Comparison of ENCODE assay signal across 1 cellular context in the genomic region with DNA sequence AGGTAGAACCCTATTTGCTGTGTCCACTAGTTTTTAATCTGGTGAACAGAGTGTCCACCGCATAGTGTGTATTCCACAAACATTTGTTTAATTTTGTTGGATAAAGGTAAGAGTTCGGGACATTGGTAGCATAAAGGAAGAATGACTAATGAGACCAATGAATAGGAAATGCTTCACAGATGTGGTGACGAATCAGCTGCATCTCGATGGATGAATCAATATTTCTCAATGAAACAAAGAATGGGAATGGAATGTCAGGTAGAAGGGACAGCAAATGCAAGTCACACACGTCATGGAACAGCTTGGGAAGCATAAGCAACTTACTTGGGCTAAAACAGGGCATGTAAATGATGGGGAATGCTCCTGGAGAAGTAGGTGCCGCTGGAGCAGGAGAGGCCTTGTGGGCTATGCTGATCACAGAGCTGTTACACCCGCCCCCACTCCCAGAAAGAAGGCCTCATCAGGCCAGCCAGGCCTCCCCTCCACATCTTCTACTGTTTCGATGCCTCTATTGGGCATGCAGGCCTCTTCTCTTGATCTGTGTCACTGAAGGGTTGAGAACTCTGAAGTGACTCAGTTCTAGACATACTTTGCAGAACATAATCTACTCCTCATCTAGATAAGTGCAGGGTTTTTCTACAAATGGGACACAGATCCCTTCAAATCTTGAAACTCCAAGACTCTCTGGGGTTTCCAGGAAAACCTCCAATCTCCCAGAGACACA.
TF ChIP-seq lines count a peak whose summit lies in the region.

No MANE protein-coding gene starts in this region.

TF ChIP-seq in HepG2, 621 proteins besides CTCF, POLR2A, EP300 and RAD21 (continued from another document):
- TF ChIP-seq, protein P1, sequence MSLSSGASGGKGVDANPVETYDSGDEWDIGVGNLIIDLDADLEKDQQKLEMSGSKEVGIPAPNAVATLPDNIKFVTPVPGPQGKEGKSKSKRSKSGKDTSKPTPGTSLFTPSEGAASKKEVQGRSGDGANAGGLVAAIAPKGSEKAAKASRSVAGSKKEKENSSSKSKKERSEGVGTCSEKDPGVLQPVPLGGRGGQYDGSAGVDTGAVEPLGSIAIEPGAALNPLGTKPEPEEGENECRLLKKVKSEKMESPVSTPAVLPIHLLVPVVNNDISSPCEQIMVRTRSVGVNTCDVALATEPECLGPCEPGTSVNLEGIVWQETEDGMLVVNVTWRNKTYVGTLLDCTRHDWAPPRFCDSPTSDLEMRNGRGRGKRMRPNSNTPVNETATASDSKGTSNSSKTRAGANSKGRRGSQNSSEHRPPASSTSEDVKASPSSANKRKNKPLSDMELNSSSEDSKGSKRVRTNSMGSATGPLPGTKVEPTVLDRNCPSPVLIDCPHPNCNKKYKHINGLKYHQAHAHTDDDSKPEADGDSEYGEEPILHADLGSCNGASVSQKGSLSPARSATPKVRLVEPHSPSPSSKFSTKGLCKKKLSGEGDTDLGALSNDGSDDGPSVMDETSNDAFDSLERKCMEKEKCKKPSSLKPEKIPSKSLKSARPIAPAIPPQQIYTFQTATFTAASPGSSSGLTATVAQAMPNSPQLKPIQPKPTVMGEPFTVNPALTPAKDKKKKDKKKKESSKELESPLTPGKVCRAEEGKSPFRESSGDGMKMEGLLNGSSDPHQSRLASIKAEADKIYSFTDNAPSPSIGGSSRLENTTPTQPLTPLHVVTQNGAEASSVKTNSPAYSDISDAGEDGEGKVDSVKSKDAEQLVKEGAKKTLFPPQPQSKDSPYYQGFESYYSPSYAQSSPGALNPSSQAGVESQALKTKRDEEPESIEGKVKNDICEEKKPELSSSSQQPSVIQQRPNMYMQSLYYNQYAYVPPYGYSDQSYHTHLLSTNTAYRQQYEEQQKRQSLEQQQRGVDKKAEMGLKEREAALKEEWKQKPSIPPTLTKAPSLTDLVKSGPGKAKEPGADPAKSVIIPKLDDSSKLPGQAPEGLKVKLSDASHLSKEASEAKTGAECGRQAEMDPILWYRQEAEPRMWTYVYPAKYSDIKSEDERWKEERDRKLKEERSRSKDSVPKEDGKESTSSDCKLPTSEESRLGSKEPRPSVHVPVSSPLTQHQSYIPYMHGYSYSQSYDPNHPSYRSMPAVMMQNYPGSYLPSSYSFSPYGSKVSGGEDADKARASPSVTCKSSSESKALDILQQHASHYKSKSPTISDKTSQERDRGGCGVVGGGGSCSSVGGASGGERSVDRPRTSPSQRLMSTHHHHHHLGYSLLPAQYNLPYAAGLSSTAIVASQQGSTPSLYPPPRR (CRISPR knock-in tag; IDR thresholded peaks at IDR 0.05; ENCODE audit: borderline replicate concordance) = no peak
- TF ChIP-seq JDP2 (CRISPR knock-in tag; IDR thresholded peaks at IDR 0.05; ENCODE audit: borderline replicate concordance) (no peak), STAT5B (CRISPR knock-in tag; IDR thresholded peaks at IDR 0.05) (no peak), CREB1 (IDR thresholded peaks at IDR 0.05) (0 out of 2 replicates have a peak, but pooled peaks have one; percentile 6), CREB1 (CRISPR knock-in tag; IDR thresholded peaks at IDR 0.05) (no peak), ISL2 (CRISPR knock-in tag; IDR thresholded peaks at IDR 0.05) (no peak)
- TF ChIP-seq, protein P2, sequence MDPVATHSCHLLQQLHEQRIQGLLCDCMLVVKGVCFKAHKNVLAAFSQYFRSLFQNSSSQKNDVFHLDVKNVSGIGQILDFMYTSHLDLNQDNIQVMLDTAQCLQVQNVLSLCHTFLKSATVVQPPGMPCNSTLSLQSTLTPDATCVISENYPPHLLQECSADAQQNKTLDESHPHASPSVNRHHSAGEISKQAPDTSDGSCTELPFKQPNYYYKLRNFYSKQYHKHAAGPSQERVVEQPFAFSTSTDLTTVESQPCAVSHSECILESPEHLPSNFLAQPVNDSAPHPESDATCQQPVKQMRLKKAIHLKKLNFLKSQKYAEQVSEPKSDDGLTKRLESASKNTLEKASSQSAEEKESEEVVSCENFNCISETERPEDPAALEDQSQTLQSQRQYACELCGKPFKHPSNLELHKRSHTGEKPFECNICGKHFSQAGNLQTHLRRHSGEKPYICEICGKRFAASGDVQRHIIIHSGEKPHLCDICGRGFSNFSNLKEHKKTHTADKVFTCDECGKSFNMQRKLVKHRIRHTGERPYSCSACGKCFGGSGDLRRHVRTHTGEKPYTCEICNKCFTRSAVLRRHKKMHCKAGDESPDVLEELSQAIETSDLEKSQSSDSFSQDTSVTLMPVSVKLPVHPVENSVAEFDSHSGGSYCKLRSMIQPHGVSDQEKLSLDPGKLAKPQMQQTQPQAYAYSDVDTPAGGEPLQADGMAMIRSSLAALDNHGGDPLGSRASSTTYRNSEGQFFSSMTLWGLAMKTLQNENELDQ (CRISPR knock-in tag; IDR thresholded peaks at IDR 0.05; ENCODE audit: borderline replicate concordance) = no peak
